ENCODE assay signal across 11 cellular contexts in genomic region chr13:52650731-52651130, GRCh38. TPM values are rescaled to one million over a fixed set of nuclear protein-coding genes. Genes with fewer than 3 reads are reported as not detected.
DNase-seq lines count a peak whose midpoint lies in the region; ATAC-seq and TF ChIP-seq lines count a peak whose summit lies in the region.
"Had no signal": no experiment of that assay in that cellular context is flagged by ENCODE, and none has a peak within 500 bp of the region (broad histone marks: within the 10 kb centered on the region; RNA-seq: fewer than 3 reads in every experiment).

No MANE protein-coding gene starts in this region.

- no peak overlapping the region for H2BK120ac ChIP-seq in trophoblast cell (ENCODE audit: insufficient read depth, low read length, poor library complexity)

- H3K79me2 ChIP-seq in OCI-LY7 (ENCODE audit: insufficient read depth, low read depth, low read length) = peaks cover 55% of the 10 kb centered on the region
- H3K79me2 ChIP-seq in trophoblast cell (ENCODE audit: control insufficient read depth, insufficient read depth, low read length, poor library complexity) = peaks cover 14% of the 10 kb centered on the region

- H3K79me1 ChIP-seq in trophoblast cell (ENCODE audit: low read length) = peaks cover 10% of the 10 kb centered on the region

- peak overlapping the region; percentile 34 for H3K4ac ChIP-seq in trophoblast cell (ENCODE audit: low read depth, low read length)

- H2BK12ac ChIP-seq in trophoblast cell (ENCODE audit: low read length) = no peak overlapping the region

- peaks cover 10 to 17% of the 10 kb centered on the region in 2 donors for H3K36me3 Mint-ChIP-seq in CD14-positive monocyte

- WGBS in trophoblast cell (ENCODE audit: extremely low coverage, insufficient coverage, insufficient read length) = no CpG with 5 or more reads among the region's 6 CpGs

- no peak for ATAC-seq in HG03097 (IDR thresholded peaks at IDR 0.05; ENCODE audit: low FRiP score, unreplicated experiment)
- no peak for ATAC-seq in HG02938 (IDR thresholded peaks at IDR 0.05; ENCODE audit: unreplicated experiment)

- intact Hi-C loops in OCI-LY7 (cut with micrococcal nuclease; ENCODE audit: unreplicated experiment) = loop anchor here (5.0 kb wide), 1 partner anchor 638 kb away; the partner anchor contains the start of genes ALG11 and ATP7B
- intact Hi-C loops in CD14-positive monocyte (cut with micrococcal nuclease) = loop anchor here (5.0 to 10.0 kb wide), 2 partner anchors 196 to 198 kb away; partner anchors contain the start of genes VPS36 (in 2 of the 2) and CKAP2 (in 1 of the 2)

- H3K4me2 ChIP-seq in OCI-LY7 (ENCODE audit: low read length) (peak overlapping the region; percentile 78), trophoblast cell (ENCODE audit: low read length) (peak overlapping the region; percentile 59)

- H2AK5ac ChIP-seq in trophoblast cell (ENCODE audit: low read length) = no peak overlapping the region

- H3K4me3 Mint-ChIP-seq in CD14-positive monocyte = peak overlapping the region in 1 of 2 donors; percentile 34
- H3K4me3 Mint-ChIP-seq: IgD-negative memory B cell had no signal

- H3K9me3 Mint-ChIP-seq in CD14-positive monocyte = peaks cover 0 to 6% (median 0%) of the 10 kb centered on the region in 7 donors
- H3K9me3 Mint-ChIP-seq: IgD-negative memory B cell had no signal

- no peaks in the 10 kb centered on the region for H3K9me2 ChIP-seq in OCI-LY7 (ENCODE audit: insufficient read depth, low read length)

- H3K36me3 ChIP-seq in OCI-LY7 (ENCODE audit: insufficient read depth, low read length) = peaks cover 36% of the 10 kb centered on the region
- H3K36me3 ChIP-seq in trophoblast cell (ENCODE audit: control insufficient read depth in 1 of 2, insufficient read depth in 2 of 2, low read length in 2 of 2) = peaks cover 7 to 10% of the 10 kb centered on the region in 2 experiments

- H3K4me1 ChIP-seq in OCI-LY7 (ENCODE audit: insufficient read depth, low read length, poor library complexity, severe bottlenecking) (peaks cover 27% of the 10 kb centered on the region), trophoblast cell (ENCODE audit: control insufficient read depth in 1 of 2, insufficient read depth in 2 of 2, low read length in 2 of 2) (peaks cover 5% of the 10 kb centered on the region in 2 experiments)

- no peak overlapping the region for H3K9ac ChIP-seq in trophoblast cell (ENCODE audit: low read length)

- H3K14ac ChIP-seq in trophoblast cell (ENCODE audit: low read length) = no peak overlapping the region

- H3K4me3 ChIP-seq in GM12864 (ENCODE audit: low read depth, low read length) = peak overlapping the region; percentile 86
- peak overlapping the region; percentile 96 for H3K4me3 ChIP-seq in OCI-LY7 (ENCODE audit: low read depth, low read length, poor library complexity, severe bottlenecking)
- peak overlapping the region; percentile 92 for H3K4me3 ChIP-seq in epithelial cell of esophagus (ENCODE audit: low read length)
- no peak overlapping the region for H3K4me3 ChIP-seq in trophoblast cell (ENCODE audit: low read depth, low read length)

- H2AFZ ChIP-seq in OCI-LY7 (ENCODE audit: low read length) (no peak overlapping the region), trophoblast cell (ENCODE audit: insufficient read depth, low read length, poor library complexity) (no peak overlapping the region)

- H2BK5ac ChIP-seq in trophoblast cell (ENCODE audit: low read depth, low read length, poor library complexity) = no peak overlapping the region

- H4K20me1 ChIP-seq in OCI-LY7 (ENCODE audit: insufficient read depth, low read length) = peaks cover 8% of the 10 kb centered on the region; the same call in 1 of the 2 replicates

- TF ChIP-seq CTCF in GM12864 (IDR thresholded peaks at IDR 0.05; ENCODE audit: low read depth, low read length, missing control alignments) = no peak
- no peak for TF ChIP-seq CTCF in OCI-LY7 (conservative IDR thresholded peaks at IDR 0.05; ENCODE audit: low read length)
- TF ChIP-seq CTCF in epithelial cell of esophagus (IDR thresholded peaks at IDR 0.05; ENCODE audit: insufficient read depth, low read depth, low read length, missing control alignments) = no peak
- TF ChIP-seq CTCF in CD14-positive monocyte (IDR thresholded peaks at IDR 0.05) = no peak

- H3K9me3 ChIP-seq in OCI-LY7 (ENCODE audit: low read length) = no peaks in the 10 kb centered on the region
- no peaks in the 10 kb centered on the region for H3K9me3 ChIP-seq in trophoblast cell (ENCODE audit: insufficient read depth, low read depth, low read length)

- no peak overlapping the region for H3K23ac ChIP-seq in trophoblast cell (ENCODE audit: low read length)

- peak overlapping the region in 3 of 7 donors; percentile 14 to 41 (median 22) for H3K27ac Mint-ChIP-seq in CD14-positive monocyte

- H4K12ac ChIP-seq in trophoblast cell (ENCODE audit: low read depth, low read length) = no peak overlapping the region

- H3K4me1 Mint-ChIP-seq in CD14-positive monocyte = peaks cover 10% of the 10 kb centered on the region

- H3K27me3 Mint-ChIP-seq in CD14-positive monocyte (ENCODE audit: low read depth in 3 of 3) = no peaks in the 10 kb centered on the region
- H3K27me3 Mint-ChIP-seq: IgD-negative memory B cell had no signal

- no peak for DNase-seq in GM12864 (ENCODE audit: low read depth)
- DNase-seq in OCI-LY7 (ENCODE audit: low spot score) = no peak
- no peak for DNase-seq in epithelial cell of esophagus (ENCODE audit: low read depth)
- no peak for DNase-seq in trophoblast cell
- no peak for DNase-seq in CD14-positive monocyte (ENCODE audit: low spot score)
- DNase-seq in GDM1 (lab: John Stamatoyannopoulos, UW) = no peak
- DNase-seq: activated CD4-positive, alpha-beta T cell treated with anti-CD3 and anti-CD28 coated beads, Interleukin-2, amount 50 U/mL, for 4 hours; central memory CD4-positive, alpha-beta T cell had no signal

- CTCF ChIA-PET in OCI-LY7 (lab: Charles Lee; ENCODE audit: unreplicated experiment) = no interaction called here

- H4K8ac ChIP-seq in trophoblast cell (ENCODE audit: low read depth, low read length) = no peak overlapping the region

- no peak overlapping the region for H4K91ac ChIP-seq in trophoblast cell (ENCODE audit: low read depth, low read length)

- BruUV-seq in OCI-LY7 (replicated peaks; lab: Mats Ljungman, UMichigan) = no TSS peak

- H3K18ac ChIP-seq in trophoblast cell (ENCODE audit: low read length) = no peak overlapping the region

- peak overlapping the region; percentile 87 for H3K27ac ChIP-seq in OCI-LY7 (ENCODE audit: low read depth, low read length, poor library complexity, severe bottlenecking)
- no peak overlapping the region for H3K27ac ChIP-seq in trophoblast cell (ENCODE audit: low read depth, low read length)

- no peaks in the 10 kb centered on the region for H3K27me3 ChIP-seq in trophoblast cell (ENCODE audit: insufficient read depth, low read length)

- POLR2A ChIA-PET in OCI-LY7 (lab: Charles Lee) = no interaction called here

RNA-seq across cellular contexts. Expression of gene SUGT1, which starts 1.9 kb away (rescaled TPM):
- total RNA-seq in OCI-LY7 (2014; rRNA removed; shearing (Covaris generic)) = 32.1 and 36.6 TPM in 2 replicates
- total RNA-seq in OCI-LY7 (2022) = 55.7 and 59.0 TPM in 2 replicates
- 65.0 and 65.7 TPM in 2 replicates for polyA plus RNA-seq in trophoblast cell (2013)
- polyA plus RNA-seq in CD14-positive monocyte = 10 to 100 TPM; 37.7 to 40.1 TPM

RNA-seq across cellular contexts. Expression of gene HNRNPA1L2, which starts 8.5 kb away (rescaled TPM):
- 4.7 and 6.8 TPM in 2 replicates for total RNA-seq in OCI-LY7 (2014; rRNA removed; shearing (Covaris generic))
- 13.1 and 13.8 TPM in 2 replicates for total RNA-seq in OCI-LY7 (2022)
- 5.8 and 6.6 TPM in 2 replicates for polyA plus RNA-seq in trophoblast cell (2013)
- 1 to 10 TPM in 1 of 2 donors, under 1 TPM in 1; 0.79 to 1.5 TPM for polyA plus RNA-seq in CD14-positive monocyte
